27 cellular contexts compared by ENCODE assay signal in genomic region chr20:54091120-54091480, GRCh38. TPM values are rescaled to one million over a fixed set of nuclear protein-coding genes. Genes with fewer than 3 reads are reported as not detected.
DNase-seq lines count a peak whose midpoint lies in the region; ATAC-seq, FAIRE-seq and TF ChIP-seq lines count a peak whose summit lies in the region.
"Had no signal": no experiment of that assay in that cellular context is flagged by ENCODE, and none has a peak within 500 bp of the region (broad histone marks: within the 10 kb centered on the region; RNA-seq: fewer than 3 reads in every experiment).

No MANE protein-coding gene starts in this region.

- no peaks in the 10 kb centered on the region for H3K9me1 ChIP-seq in K562 (ENCODE audit: control insufficient read depth, insufficient read depth, low read length)

- H3K27ac ChIP-seq in HepG2 (ENCODE audit: extremely low read length, insufficient read depth, low read length) (no peak overlapping the region), right lobe of liver (no peak overlapping the region), K562 (ENCODE audit: extremely low read depth, low read depth, low read length) (no peak overlapping the region)
- H3K27ac ChIP-seq: 22Rv1, C4-2B, SJCRH30 had no signal

- TF ChIP-seq CTCF in HepG2 (CRISPR knock-in tag; IDR thresholded peaks at IDR 0.05) = no peak
- TF ChIP-seq CTCF in right lobe of liver (IDR thresholded peaks at IDR 0.05) = no peak
- no peak for TF ChIP-seq CTCF in K562 (IDR thresholded peaks at IDR 0.05 in 2 of 3, conservative IDR thresholded peaks at IDR 0.05 in 1 of 3; ENCODE audit: insufficient read depth in 2 of 3, low read depth in 1 of 3, low read length in 3 of 3)
- peak; percentile 48 for TF ChIP-seq CTCF in type B pancreatic cell (conservative IDR thresholded peaks at IDR 0.05)

- WGBS in HepG2 (ENCODE audit: low lambda C conversion rate) = 10% methylated on average over 6 of the region's 6 CpGs
- 69% methylated on average over 6 of the region's 6 CpGs for WGBS in right lobe of liver (ENCODE audit: insufficient coverage, low coverage, low lambda C conversion rate, missing lambda C conversion rate)
- 0% methylated on average over 6 of the region's 6 CpGs for WGBS in K562 (ENCODE audit: insufficient coverage, low coverage, missing lambda C conversion rate)

- CTCF ChIA-PET in HepG2 (lab: Yijun Ruan, JAX; ENCODE audit: low intra/inter-chr PET ratio, low total read pairs) (no interaction called here), K562 (lab: Yijun Ruan, JAX; ENCODE audit: low intra/inter-chr PET ratio) (no interaction called here)

- FAIRE-seq in HepG2 (lab: Jason Lieb, UNC) (no peak), K562 (lab: Jason Lieb, UNC) (no peak)
- FAIRE-seq: D721Med, GM12892, H1, RCC 7860 had no signal

- no peak for DNase-seq in HepG2 (ENCODE audit: low spot score)
- no peak for DNase-seq in right lobe of liver
- DNase-seq in K562 (ENCODE audit: extremely low read depth in 1 of 4, low spot score in 3 of 4) = no peak
- DNase-seq in type B pancreatic cell (ENCODE audit: extremely low spot score, unreplicated experiment) = no peak
- no peak for DNase-seq in MG63
- no peak for DNase-seq in NCI-H1694 treated with DMSO at 0.1 percent for 48 hours (lab: John Stamatoyannopoulos, UW)
- DNase-seq: ACHN, DMS53, EL, GF-D8, NCI-H1092 treated with DMSO at 0.1 percent for 48 hours, NCI-H1436 treated with DMSO at 0.1 percent for 48 hours, NCI-H2029, NCI-H226, NCI-H524, NCI-H82, SJCRH30, T-cell had no signal

- H3K4me3 Mint-ChIP-seq in type B pancreatic cell = no peak overlapping the region
- H3K4me3 Mint-ChIP-seq: T-cell had no signal

- H3K4me1 Mint-ChIP-seq in type B pancreatic cell (ENCODE audit: unreplicated experiment) = peaks cover 12% of the 10 kb centered on the region

- H3K9me3 ChIP-seq in HepG2 (ENCODE audit: low read length) (no peaks in the 10 kb centered on the region), right lobe of liver (no peaks in the 10 kb centered on the region), K562 (replicated peaks; ENCODE audit: control insufficient read depth, insufficient read depth, low read depth, low read length) (no peaks in the 10 kb centered on the region), MG63 (no peaks in the 10 kb centered on the region)
- H3K9me3 ChIP-seq: SJCRH30 had no signal

- no peak overlapping the region for H3K9ac ChIP-seq in HepG2 (ENCODE audit: insufficient read depth, low read depth, low read length)
- H3K9ac ChIP-seq in K562 (ENCODE audit: insufficient read depth in 1 of 2, low read depth in 2 of 2, low read length in 2 of 2) = no peak overlapping the region

- H3K27ac Mint-ChIP-seq in type B pancreatic cell = no peak overlapping the region
- H3K27ac Mint-ChIP-seq: T-cell had no signal

- H3K27me3 Mint-ChIP-seq in type B pancreatic cell = no peaks in the 10 kb centered on the region

- H3K9me3 Mint-ChIP-seq in type B pancreatic cell = no peaks in the 10 kb centered on the region
- H3K9me3 Mint-ChIP-seq: T-cell had no signal

- H3K27me3 ChIP-seq in HepG2 (ENCODE audit: control insufficient read depth in 1 of 2, insufficient read depth in 2 of 2, low read length in 2 of 2) = peaks cover 0 to 6% of the 10 kb centered on the region in 2 experiments; a peak in 2 of 5 replicates
- no peaks in the 10 kb centered on the region for H3K27me3 ChIP-seq in right lobe of liver
- peaks cover 5 to 10% of the 10 kb centered on the region in 2 experiments; a peak in 3 of 5 replicates for H3K27me3 ChIP-seq in K562 (ENCODE audit: control insufficient read depth in 2 of 2, insufficient read depth in 2 of 2, low read length in 2 of 2)
- peaks cover 2% of the 10 kb centered on the region; the same call in 1 of the 2 replicates for H3K27me3 ChIP-seq in MG63
- H3K27me3 ChIP-seq: SJCRH30 had no signal

- H4K20me1 ChIP-seq in HepG2 (ENCODE audit: insufficient read depth, low read length) (no peaks in the 10 kb centered on the region), K562 (replicated peaks; ENCODE audit: control insufficient read depth, insufficient read depth, low read length) (no peaks in the 10 kb centered on the region)

- H3K4me1 ChIP-seq in HepG2 (ENCODE audit: insufficient read depth, low read length) = peaks cover 7% of the 10 kb centered on the region
- H3K4me1 ChIP-seq in right lobe of liver = no peaks in the 10 kb centered on the region
- no peaks in the 10 kb centered on the region; a peak in 1 of 5 replicates for H3K4me1 ChIP-seq in K562 (replicated peaks in 1 of 2; ENCODE audit: control insufficient read depth in 2 of 2, insufficient read depth in 2 of 2, low read length in 2 of 2)

- H3K4me3 ChIP-seq in HepG2 (replicated peaks in 1 of 3; ENCODE audit: insufficient read depth in 1 of 3, low read depth in 2 of 3, low read length in 3 of 3) = no peak overlapping the region
- H3K4me3 ChIP-seq in right lobe of liver = no peak overlapping the region
- H3K4me3 ChIP-seq in K562 = no peak overlapping the region
- no peak overlapping the region for H3K4me3 ChIP-seq in MG63
- H3K4me3 ChIP-seq: SJCRH30 had no signal

- H3K79me2 ChIP-seq in HepG2 (ENCODE audit: insufficient read depth, low read length) (no peaks in the 10 kb centered on the region), K562 (ENCODE audit: control insufficient read depth, insufficient read depth, low read length) (no peaks in the 10 kb centered on the region)

- H3K36me3 ChIP-seq in HepG2 (replicated peaks in 1 of 2; ENCODE audit: control insufficient read depth in 1 of 2, insufficient read depth in 2 of 2, low read length in 2 of 2) (no peaks in the 10 kb centered on the region), right lobe of liver (no peaks in the 10 kb centered on the region), K562 (ENCODE audit: control insufficient read depth, insufficient read depth, low read length) (no peaks in the 10 kb centered on the region), MG63 (no peaks in the 10 kb centered on the region)
- H3K36me3 ChIP-seq: SJCRH30 had no signal

- H3K4me2 ChIP-seq in HepG2 (ENCODE audit: low read depth, low read length) (no peak overlapping the region), K562 (ENCODE audit: insufficient read depth, low read length) (no peak overlapping the region)

- TF ChIP-seq RAD21 in HepG2 (CRISPR knock-in tag; IDR thresholded peaks at IDR 0.05) = no peak
- TF ChIP-seq RAD21 in K562 (CRISPR knock-in tag; conservative IDR thresholded peaks at IDR 0.05 in 1 of 2, IDR thresholded peaks at IDR 0.05 in 1 of 2) = no peak

- ATAC-seq in HepG2 (peak; percentile 54; the same call in 2 of the 3 replicates), right lobe of liver (no peak), HG02798 (IDR thresholded peaks at IDR 0.05; ENCODE audit: poor library complexity, unreplicated experiment) (peak; percentile 18), K562 (no peak), GM21528 (IDR thresholded peaks at IDR 0.05; ENCODE audit: low FRiP score, unreplicated experiment) (no peak)
- ATAC-seq: T-cell had no signal

- H2AFZ ChIP-seq in HepG2 (ENCODE audit: low read length) (no peak overlapping the region), K562 (ENCODE audit: low read depth, low read length) (no peak overlapping the region)

- POLR2A ChIA-PET in HepG2 (lab: Yijun Ruan, JAX) (no interaction called here), K562 (lab: Yijun Ruan, JAX) (interaction anchor here (0.6 kb wide), 1 partner anchor 100 kb away, joined by 3 read pairs; no protein-coding TSS in a partner anchor)

- TF ChIP-seq EP300 in HepG2 (IDR thresholded peaks at IDR 0.05; ENCODE audit: low read depth in 2 of 2, low read length in 2 of 2) (no peak), HepG2 (CRISPR knock-in tag; IDR thresholded peaks at IDR 0.05; ENCODE audit: borderline replicate concordance) (no peak), K562 (IDR thresholded peaks at IDR 0.05; ENCODE audit: low read length) (no peak)

- intact Hi-C loops in HepG2 (cut with micrococcal nuclease; ENCODE audit: unreplicated experiment) (no loop called here), right lobe of liver (cut with DNase I) (loop anchor here in 1 of 2 donors (10.0 kb wide), 1 partner anchor 574 kb away; no protein-coding TSS in a partner anchor), K562 (cut with micrococcal nuclease) (no loop called here)

- in situ Hi-C loops in HepG2 (cut with HindIII; ENCODE audit: extremely low pct_ligation_motif_present, low pct_unique_long_range_greater_than_20kb) = loop anchor here (10.0 kb wide), 1 partner anchor 516 kb away; no protein-coding TSS in a partner anchor
- in situ Hi-C loops in K562 (cut with MboI) = loop anchor here (10.0 kb wide), 1 partner anchor 554 kb away; no protein-coding TSS in a partner anchor

- no TSS peak for BruUV-seq in HepG2 (replicated peaks; lab: Mats Ljungman, UMichigan)
- no TSS peak for BruUV-seq in K562 (replicated peaks; lab: Mats Ljungman, UMichigan)

- TF ChIP-seq POLR2A in HepG2 (IDR thresholded peaks at IDR 0.05; ENCODE audit: insufficient read depth in 1 of 2, low read depth in 2 of 2, low read length in 2 of 2) (no peak), right lobe of liver (IDR thresholded peaks at IDR 0.05) (no peak), K562 (conservative IDR thresholded peaks at IDR 0.05) (no peak)

- no peaks in the 10 kb centered on the region for H3K36me3 Mint-ChIP-seq in type B pancreatic cell
- H3K36me3 Mint-ChIP-seq: T-cell had no signal

RNA-seq across cellular contexts. Expression of gene BCAS1, which starts 20.7 kb away (rescaled TPM):
- total RNA-seq in HepG2 (2016; rRNA removed; fragmentation: Illumina TruSeq; extraction: Trizol) (0.67 and 0.91 TPM in 2 replicates), right lobe of liver (under 1 TPM in 4 of 6 experiments, not detected in 2; 0.07 to 0.43 (median 0.15) TPM), K562 (2014; rRNA removed) (1.6 and 1.8 TPM in 2 replicates), K562 (2014; rRNA removed; fragmentation: Illumina TruSeq; extraction: Trizol) (1.1 and 1.5 TPM in 2 replicates), K562 (2015; rRNA removed; fragmentation: Illumina TruSeq; extraction: Trizol) (0.54 and 0.57 TPM in 2 replicates), K562 (2021) (0.93 and 1.0 TPM in 2 replicates), type B pancreatic cell (ENCODE audit: low replicate concordance) (10.7 and 43.3 TPM in 2 replicates)
- total RNA-seq in HepG2 (2016; cell fraction: cytosol; rRNA removed; fragmentation: Illumina TruSeq; extraction: Trizol; ENCODE audit: low read depth) = 0.09 and 0.10 TPM in 2 replicates
- total RNA-seq in HepG2 (2016; cell fraction: insoluble cytoplasmic fraction; rRNA removed; fragmentation: Illumina TruSeq; extraction: Trizol) = 0.43 and 1.0 TPM in 2 replicates
- total RNA-seq in HepG2 (2016; cell fraction: membrane; rRNA removed; fragmentation: Illumina TruSeq; extraction: Trizol) = 0.17 and 0.28 TPM in 2 replicates
- total RNA-seq in HepG2 (2016; cell fraction: nucleus; rRNA removed; fragmentation: Illumina TruSeq; extraction: Trizol) = 0.53 and 0.62 TPM in 2 replicates
- polyA plus RNA-seq in HepG2 (2011; rRNA removed) (0.55 and 0.95 TPM in 2 replicates), K562 (2011; rRNA removed) (0.18 and 0.19 TPM in 2 replicates), K562 (2014; fragmentation: Illumina TruSeq; extraction: Trizol) (1.3 and 2.3 TPM in 2 replicates), K562 (2014; fragmentation: Nextera tagmentation; extraction: Ambion mirVana) (under 1 TPM; 0.37 to 0.63 TPM), K562 (2014; rRNA removed) (1.0 and 1.1 TPM in 2 replicates)
- 0.58 and 0.74 TPM in 2 replicates for polyA plus RNA-seq in HepG2 (2011; cell fraction: cytosol; rRNA removed)
- 1.00 and 1.0 TPM in 2 replicates for polyA plus RNA-seq in HepG2 (2011; cell fraction: nucleus; rRNA removed)
- polyA plus RNA-seq in HepG2 (2012) = 0.56 and 1.8 TPM in 2 replicates
- polyA plus RNA-seq in HepG2 (2016; cell fraction: cytosol; fragmentation: Illumina TruSeq; extraction: Trizol; ENCODE audit: low read depth) = 0.08 TPM in 1 of 2 replicates, not detected in the other
- 0.65 and 0.69 TPM in 2 replicates for polyA plus RNA-seq in HepG2 (2016; cell fraction: insoluble cytoplasmic fraction; fragmentation: Illumina TruSeq; extraction: Trizol; ENCODE audit: low read depth)
- 0.12 TPM in 1 of 2 replicates, not detected in the other for polyA plus RNA-seq in HepG2 (2016; cell fraction: membrane; fragmentation: Illumina TruSeq; extraction: Trizol; ENCODE audit: low read depth)
- polyA plus RNA-seq in HepG2 (2016; cell fraction: nucleus; fragmentation: Illumina TruSeq; extraction: Trizol; ENCODE audit: insufficient read depth, low read depth) = 0.41 and 0.48 TPM in 2 replicates
- 0.22 TPM in 1 of 2 replicates, not detected in the other for polyA minus RNA-seq in HepG2 (2011; rRNA and poly(A)+ RNA removed; ENCODE audit: low replicate concordance)
- 0.59 and 0.62 TPM in 2 replicates for polyA minus RNA-seq in HepG2 (2011; cell fraction: cytosol; rRNA and poly(A)+ RNA removed)
- 2.2 and 2.4 TPM in 2 replicates for polyA minus RNA-seq in HepG2 (2011; cell fraction: nucleus; rRNA and poly(A)+ RNA removed)
- total RNA-seq in K562 (2011; cell fraction: chromatin; rRNA removed; ENCODE audit: low replicate concordance) = 0.58 and 0.92 TPM in 2 replicates
- total RNA-seq in K562 (2011; cell fraction: nucleolus; rRNA removed) = 0.39 and 0.67 TPM in 2 replicates
- 0.51 and 0.69 TPM in 2 replicates for total RNA-seq in K562 (2011; cell fraction: nucleoplasm; rRNA removed)
- 0.07 and 0.15 TPM in 2 replicates for polyA plus RNA-seq in K562 (2011; cell fraction: cytosol; rRNA removed)
- polyA plus RNA-seq in K562 (2011; cell fraction: nucleus; rRNA removed) = 0.20 and 0.24 TPM in 2 replicates
- polyA plus RNA-seq in K562 (2012) = 0.76 and 1.8 TPM in 2 replicates
- 0.18 and 0.25 TPM in 2 replicates for polyA minus RNA-seq in K562 (2011; rRNA and poly(A)+ RNA removed)
- polyA minus RNA-seq in K562 (2011; cell fraction: cytosol; rRNA and poly(A)+ RNA removed) = not detected in 2 replicates
- 0.33 and 0.40 TPM in 2 replicates for polyA minus RNA-seq in K562 (2011; cell fraction: nucleus; rRNA and poly(A)+ RNA removed)
- total RNA-seq in MG63 (2014; rRNA removed; shearing (Covaris generic); ENCODE audit: low replicate concordance) = not detected in 2 replicates
- total RNA-seq: LHCN-M2 had no signal

Comparison
In these comparisons a context has a peak if more than half of its experiments do, and no peak if none do; other contexts are left out.
1. ATAC-seq: peak in HepG2 (single experiment) and HG02798 (single experiment); none in right lobe of liver (0 of 4), K562 (single experiment) and GM21528 (single experiment).